2 cellular contexts compared by ENCODE assay signal in genomic region chr17:50269477-50270429, GRCh38.
A peak's percentile ranks its signal among the peaks of the same experiment; 100 is the strongest.
TF ChIP-seq lines count a peak whose summit lies in the region.

No MANE protein-coding gene starts in this region.

TF ChIP-seq in WTC11, 78 proteins besides CTCF, POLR2A, EP300 and RAD21 (continued from another document):
- TF ChIP-seq, protein P1, sequence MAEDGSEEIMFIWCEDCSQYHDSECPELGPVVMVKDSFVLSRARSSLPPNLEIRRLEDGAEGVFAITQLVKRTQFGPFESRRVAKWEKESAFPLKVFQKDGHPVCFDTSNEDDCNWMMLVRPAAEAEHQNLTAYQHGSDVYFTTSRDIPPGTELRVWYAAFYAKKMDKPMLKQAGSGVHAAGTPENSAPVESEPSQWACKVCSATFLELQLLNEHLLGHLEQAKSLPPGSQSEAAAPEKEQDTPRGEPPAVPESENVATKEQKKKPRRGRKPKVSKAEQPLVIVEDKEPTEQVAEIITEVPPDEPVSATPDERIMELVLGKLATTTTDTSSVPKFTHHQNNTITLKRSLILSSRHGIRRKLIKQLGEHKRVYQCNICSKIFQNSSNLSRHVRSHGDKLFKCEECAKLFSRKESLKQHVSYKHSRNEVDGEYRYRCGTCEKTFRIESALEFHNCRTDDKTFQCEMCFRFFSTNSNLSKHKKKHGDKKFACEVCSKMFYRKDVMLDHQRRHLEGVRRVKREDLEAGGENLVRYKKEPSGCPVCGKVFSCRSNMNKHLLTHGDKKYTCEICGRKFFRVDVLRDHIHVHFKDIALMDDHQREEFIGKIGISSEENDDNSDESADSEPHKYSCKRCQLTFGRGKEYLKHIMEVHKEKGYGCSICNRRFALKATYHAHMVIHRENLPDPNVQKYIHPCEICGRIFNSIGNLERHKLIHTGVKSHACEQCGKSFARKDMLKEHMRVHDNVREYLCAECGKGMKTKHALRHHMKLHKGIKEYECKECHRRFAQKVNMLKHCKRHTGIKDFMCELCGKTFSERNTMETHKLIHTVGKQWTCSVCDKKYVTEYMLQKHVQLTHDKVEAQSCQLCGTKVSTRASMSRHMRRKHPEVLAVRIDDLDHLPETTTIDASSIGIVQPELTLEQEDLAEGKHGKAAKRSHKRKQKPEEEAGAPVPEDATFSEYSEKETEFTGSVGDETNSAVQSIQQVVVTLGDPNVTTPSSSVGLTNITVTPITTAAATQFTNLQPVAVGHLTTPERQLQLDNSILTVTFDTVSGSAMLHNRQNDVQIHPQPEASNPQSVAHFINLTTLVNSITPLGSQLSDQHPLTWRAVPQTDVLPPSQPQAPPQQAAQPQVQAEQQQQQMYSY (CRISPR knock-in tag; IDR thresholded peaks at IDR 0.05), result peak; percentile 61; the same call in 1 of the 2 replicates
- TF ChIP-seq ZNF423 (CRISPR knock-in tag; IDR thresholded peaks at IDR 0.05), result no peak
- no peak for TF ChIP-seq HMGA2 (CRISPR knock-in tag; IDR thresholded peaks at IDR 0.05)
- peak; percentile 81 for TF ChIP-seq GTF2I (CRISPR knock-in tag; conservative IDR thresholded peaks at IDR 0.05)
- TF ChIP-seq RORB (CRISPR knock-in tag; IDR thresholded peaks at IDR 0.05), result no peak
- TF ChIP-seq NFYB (CRISPR knock-in tag; conservative IDR thresholded peaks at IDR 0.05; ENCODE audit: low read depth), result no peak
- TF ChIP-seq MXD4 (CRISPR knock-in tag; IDR thresholded peaks at IDR 0.05; ENCODE audit: borderline replicate concordance), result 0 out of 2 replicates have a peak, but pooled peaks have one; percentile 34
- TF ChIP-seq ZNF532 (CRISPR knock-in tag; IDR thresholded peaks at IDR 0.05; ENCODE audit: borderline replicate concordance), result no peak

TF ChIP-seq in HepG2, 621 proteins besides CTCF, POLR2A, EP300 and RAD21 (continued from another document):
- TF ChIP-seq NFAT5 (CRISPR knock-in tag; IDR thresholded peaks at IDR 0.05) (no peak), RCOR2 (CRISPR knock-in tag; IDR thresholded peaks at IDR 0.05) (peak; percentile 57; the same call in 1 of the 2 replicates), SMC3 (IDR thresholded peaks at IDR 0.05; ENCODE audit: low read length) (peak; percentile 69), STAG1 (CRISPR knock-in tag; IDR thresholded peaks at IDR 0.05) (peak; percentile 89), ZFP36 (IDR thresholded peaks at IDR 0.05; ENCODE audit: borderline replicate concordance, low read depth, low read length, partially characterized antibody) (peak; percentile 89), XRCC5 (optimal IDR thresholded peaks at IDR 0.05; ENCODE audit: low read length) (peak; percentile 82), RAD51 (IDR thresholded peaks at IDR 0.05; ENCODE audit: borderline replicate concordance) (no peak), KDM1A (CRISPR knock-in tag; IDR thresholded peaks at IDR 0.05) (0 out of 2 replicates have a peak, but pooled peaks have one; percentile 30), TEAD2 (CRISPR knock-in tag; IDR thresholded peaks at IDR 0.05) (no peak), KLF13 (CRISPR knock-in tag; IDR thresholded peaks at IDR 0.05) (0 out of 2 replicates have a peak, but pooled peaks have one; percentile 37), HIC2 (CRISPR knock-in tag; IDR thresholded peaks at IDR 0.05; ENCODE audit: low read depth) (0 out of 2 replicates have a peak, but pooled peaks have one; percentile 25), ZNF496 (CRISPR knock-in tag; IDR thresholded peaks at IDR 0.05; ENCODE audit: insufficient replicate concordance) (no peak), ZNF556 (CRISPR knock-in tag; IDR thresholded peaks at IDR 0.05; ENCODE audit: borderline replicate concordance) (no peak), ZNF768 (CRISPR knock-in tag; IDR thresholded peaks at IDR 0.05) (peak; percentile 98), ZNF75D (CRISPR knock-in tag; IDR thresholded peaks at IDR 0.05; ENCODE audit: borderline replicate concordance) (peak; percentile 39; the same call in 1 of the 2 replicates), ZMYM3 (CRISPR knock-in tag; IDR thresholded peaks at IDR 0.05) (peak; percentile 96), ZNF878 (CRISPR knock-in tag; IDR thresholded peaks at IDR 0.05) (no peak), IKZF4 (CRISPR knock-in tag; IDR thresholded peaks at IDR 0.05; ENCODE audit: borderline replicate concordance, low read depth, not compliant biosample characterization) (no peak), ZMYM2 (CRISPR knock-in tag; IDR thresholded peaks at IDR 0.05) (0 out of 2 replicates have a peak, but pooled peaks have one; percentile 26)
- TF ChIP-seq, protein P2, sequence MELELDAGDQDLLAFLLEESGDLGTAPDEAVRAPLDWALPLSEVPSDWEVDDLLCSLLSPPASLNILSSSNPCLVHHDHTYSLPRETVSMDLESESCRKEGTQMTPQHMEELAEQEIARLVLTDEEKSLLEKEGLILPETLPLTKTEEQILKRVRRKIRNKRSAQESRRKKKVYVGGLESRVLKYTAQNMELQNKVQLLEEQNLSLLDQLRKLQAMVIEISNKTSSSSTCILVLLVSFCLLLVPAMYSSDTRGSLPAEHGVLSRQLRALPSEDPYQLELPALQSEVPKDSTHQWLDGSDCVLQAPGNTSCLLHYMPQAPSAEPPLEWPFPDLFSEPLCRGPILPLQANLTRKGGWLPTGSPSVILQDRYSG (CRISPR knock-in tag; IDR thresholded peaks at IDR 0.05), result no peak
